Comparison of ENCODE assay signal across 14 cellular contexts in genomic region chr9:98504883-98505282, GRCh38.
"Had no signal": no experiment of that assay in that cellular context is flagged by ENCODE, and none has a peak within 500 bp of the region (broad histone marks: within the 10 kb centered on the region; RNA-seq: fewer than 3 reads in every experiment).

No MANE protein-coding gene starts in this region.

- DNase-seq: activated CD4-positive, alpha-beta T cell treated with anti-CD3 and anti-CD28 coated beads for 48 hours; activated CD8-positive, alpha-beta memory T cell treated with anti-CD3 and anti-CD28 coated beads for 24 hours; activated naive CD4-positive, alpha-beta T cell treated with anti-CD3 and anti-CD28 coated beads, Interleukin-2, amount 50 U/mL, for 16 hours; activated T-cell treated with anti-CD3 and anti-CD28 coated beads for 4 hours; colonic mucosa; foreskin melanocyte; left lung; mesenchymal stem cell; occipital lobe; sigmoid colon; stimulated activated CD4-positive, alpha-beta T cell treated with anti-CD3 and anti-CD28 coated beads, Interleukin-12 subunit alpha, Interleukin-12 subunit beta, amount 100 ng/mL, for 4 hours; stimulated activated naive CD4-positive, alpha-beta T cell had no signal

- H3K4me1 ChIP-seq: adrenal gland, colonic mucosa, left lung, prostate gland, sigmoid colon had no signal

- H3K27me3 ChIP-seq: adrenal gland, colonic mucosa, left lung, sigmoid colon had no signal

- H3K4me3 ChIP-seq: adrenal gland, colonic mucosa, left lung, prostate gland, sigmoid colon had no signal

- H3K9me3 ChIP-seq: adrenal gland, colonic mucosa, left lung, prostate gland, sigmoid colon had no signal

- H3K36me3 ChIP-seq: adrenal gland, colonic mucosa, left lung, prostate gland, sigmoid colon had no signal

- H3K27ac ChIP-seq: adrenal gland, colonic mucosa, left lung, prostate gland, sigmoid colon had no signal
